Comparison of ENCODE assay signal across 15 cellular contexts in the genomic region with DNA sequence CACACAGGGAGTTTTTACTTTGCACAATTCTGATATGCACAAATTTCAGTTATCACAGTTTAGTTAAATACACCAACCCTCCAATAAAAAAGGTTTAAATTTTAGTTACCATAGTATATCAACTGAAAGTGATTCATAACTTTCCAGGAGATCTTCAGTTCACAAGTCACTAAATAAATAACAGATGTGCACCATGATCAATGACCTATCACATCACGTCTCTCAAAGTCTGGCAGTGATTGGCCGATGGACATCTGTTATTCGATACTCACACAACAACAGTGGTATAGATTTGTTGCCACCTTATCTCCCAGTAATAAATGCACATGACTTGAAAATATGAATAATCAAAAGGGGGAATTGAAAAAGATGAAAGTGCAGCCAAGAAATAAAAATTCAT.
DNase-seq lines count a peak whose midpoint lies in the region; TF ChIP-seq lines count a peak whose summit lies in the region.
"Had no signal": no experiment of that assay in that cellular context is flagged by ENCODE, and none has a peak within 500 bp of the region (broad histone marks: within the 10 kb centered on the region; RNA-seq: fewer than 3 reads in every experiment).

No MANE protein-coding gene starts in this region.

- H3K4me3 ChIP-seq in fibroblast of mammary gland (ENCODE audit: control insufficient read depth, low read depth, low read length) (no peak overlapping the region), tibial nerve (no peak overlapping the region)
- H3K4me3 ChIP-seq: HAP-1 had no signal

- H3K4me1 ChIP-seq in tibial nerve: no peaks in the 10 kb centered on the region
- H3K4me1 ChIP-seq: BE2C, HAP-1 had no signal

- no peaks in the 10 kb centered on the region for H3K27me3 Mint-ChIP-seq in nephron (ENCODE audit: low read depth)
- H3K27me3 Mint-ChIP-seq: CD4-positive, alpha-beta memory T cell had no signal

- no peak overlapping the region for H3K27ac ChIP-seq in tibial nerve
- H3K27ac ChIP-seq: C4-2B had no signal

- TF ChIP-seq POLR2A in tibial nerve (IDR thresholded peaks at IDR 0.05): no peak

- TF ChIP-seq CTCF in fibroblast of mammary gland (conservative IDR thresholded peaks at IDR 0.05; ENCODE audit: control insufficient read depth, insufficient read depth, low read depth, low read length): no peak
- no peak for TF ChIP-seq CTCF in nephron (IDR thresholded peaks at IDR 0.05; ENCODE audit: unreplicated experiment in 3 of 3)
- TF ChIP-seq CTCF in tibial nerve (IDR thresholded peaks at IDR 0.05): no peak

- no peak overlapping the region for H3K4me3 Mint-ChIP-seq in nephron
- H3K4me3 Mint-ChIP-seq: CD4-positive, alpha-beta memory T cell had no signal

- TF ChIP-seq EP300 in tibial nerve (IDR thresholded peaks at IDR 0.05): no peak

- H3K36me3 ChIP-seq in tibial nerve: no peaks in the 10 kb centered on the region
- H3K36me3 ChIP-seq: BE2C, HAP-1 had no signal

- H3K36me3 Mint-ChIP-seq in nephron (ENCODE audit: low read depth): no peaks in the 10 kb centered on the region
- H3K36me3 Mint-ChIP-seq: CD4-positive, alpha-beta memory T cell had no signal

- H3K4me1 Mint-ChIP-seq in nephron: peaks cover 13% of the 10 kb centered on the region
- H3K4me1 Mint-ChIP-seq: CD4-positive, alpha-beta memory T cell had no signal

- H3K27me3 ChIP-seq in tibial nerve: no peaks in the 10 kb centered on the region
- H3K27me3 ChIP-seq: BE2C had no signal

- no peaks in the 10 kb centered on the region for H3K9me3 Mint-ChIP-seq in nephron

- peak; percentile 11 for DNase-seq in ELR (ENCODE audit: low read depth)
- peak; percentile 50 for DNase-seq in LHCN-M2 (ENCODE audit: low read depth)
- DNase-seq in fibroblast of mammary gland (ENCODE audit: low read depth): peak; percentile 80
- no peak for DNase-seq in inferior parietal cortex (ENCODE audit: extremely low spot score)
- no peak for DNase-seq in RPMI8226
- no peak for DNase-seq in tibial nerve (ENCODE audit: low spot score in 2 of 2)
- DNase-seq: BE2C; CD4-positive, alpha-beta memory T cell; COR-L47; DND-41; GF-D8; GOT3 had no signal

- peak overlapping the region; percentile 4 to 76 (median 7) for H3K27ac Mint-ChIP-seq in nephron
- H3K27ac Mint-ChIP-seq: CD4-positive, alpha-beta memory T cell had no signal

- WGBS in tibial nerve, 2 donors: 74 to 78% methylated on average over 3 of the region's 3 CpGs

- no peaks in the 10 kb centered on the region for H3K9me3 ChIP-seq in tibial nerve
- H3K9me3 ChIP-seq: BE2C had no signal

Comparison
In these comparisons a context has a peak if more than half of its experiments do, and no peak if none do; other contexts are left out.
1. DNase-seq: peak in ELR (single experiment), LHCN-M2 (single experiment) and fibroblast of mammary gland (single experiment); none in inferior parietal cortex (single experiment), RPMI8226 (single experiment) and tibial nerve (0 of 2).